In the genomic region with DNA sequence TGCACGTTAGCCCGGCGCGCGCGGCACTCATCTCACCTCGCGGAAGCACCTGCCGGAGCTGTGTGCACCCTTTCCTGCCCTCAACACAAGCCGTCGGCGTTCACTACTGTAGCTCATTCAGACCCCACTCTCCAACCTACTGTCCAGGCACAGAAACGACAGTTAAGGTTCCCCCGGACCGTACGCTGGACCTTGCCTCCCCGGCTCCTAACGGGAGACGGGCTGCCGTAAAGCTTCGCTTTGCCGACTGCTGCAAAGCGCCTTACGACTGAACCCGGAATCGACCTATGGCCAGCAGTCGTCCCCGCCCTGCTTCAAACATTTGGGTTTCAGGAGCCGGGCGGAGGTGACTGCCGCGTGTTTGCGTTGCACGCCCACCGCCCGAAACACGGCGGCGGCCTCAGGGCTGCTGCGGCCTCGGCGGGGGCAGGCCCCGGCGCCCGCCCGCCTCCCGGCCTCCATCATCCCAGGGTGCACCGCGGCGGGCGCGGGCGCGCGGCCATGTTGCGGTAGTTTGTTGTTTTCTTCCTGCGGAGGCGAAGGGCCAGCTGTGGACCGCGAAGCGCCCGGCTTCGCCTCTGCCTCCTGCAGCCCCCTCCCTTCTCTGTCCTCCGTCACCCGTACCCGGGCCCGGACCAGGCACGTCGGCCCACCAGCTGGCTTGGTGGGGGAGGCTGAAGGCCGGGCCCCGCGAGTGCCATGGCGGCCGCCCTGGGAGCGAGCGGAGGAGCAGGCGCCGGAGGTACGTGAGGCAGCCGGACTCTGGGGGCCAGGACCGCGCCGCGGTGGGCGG, we compare ENCODE assay signal across 8 cellular contexts.
DNase-seq lines count a peak whose midpoint lies in the region; ATAC-seq and TF ChIP-seq lines count a peak whose summit lies in the region.

A gene with protein sequence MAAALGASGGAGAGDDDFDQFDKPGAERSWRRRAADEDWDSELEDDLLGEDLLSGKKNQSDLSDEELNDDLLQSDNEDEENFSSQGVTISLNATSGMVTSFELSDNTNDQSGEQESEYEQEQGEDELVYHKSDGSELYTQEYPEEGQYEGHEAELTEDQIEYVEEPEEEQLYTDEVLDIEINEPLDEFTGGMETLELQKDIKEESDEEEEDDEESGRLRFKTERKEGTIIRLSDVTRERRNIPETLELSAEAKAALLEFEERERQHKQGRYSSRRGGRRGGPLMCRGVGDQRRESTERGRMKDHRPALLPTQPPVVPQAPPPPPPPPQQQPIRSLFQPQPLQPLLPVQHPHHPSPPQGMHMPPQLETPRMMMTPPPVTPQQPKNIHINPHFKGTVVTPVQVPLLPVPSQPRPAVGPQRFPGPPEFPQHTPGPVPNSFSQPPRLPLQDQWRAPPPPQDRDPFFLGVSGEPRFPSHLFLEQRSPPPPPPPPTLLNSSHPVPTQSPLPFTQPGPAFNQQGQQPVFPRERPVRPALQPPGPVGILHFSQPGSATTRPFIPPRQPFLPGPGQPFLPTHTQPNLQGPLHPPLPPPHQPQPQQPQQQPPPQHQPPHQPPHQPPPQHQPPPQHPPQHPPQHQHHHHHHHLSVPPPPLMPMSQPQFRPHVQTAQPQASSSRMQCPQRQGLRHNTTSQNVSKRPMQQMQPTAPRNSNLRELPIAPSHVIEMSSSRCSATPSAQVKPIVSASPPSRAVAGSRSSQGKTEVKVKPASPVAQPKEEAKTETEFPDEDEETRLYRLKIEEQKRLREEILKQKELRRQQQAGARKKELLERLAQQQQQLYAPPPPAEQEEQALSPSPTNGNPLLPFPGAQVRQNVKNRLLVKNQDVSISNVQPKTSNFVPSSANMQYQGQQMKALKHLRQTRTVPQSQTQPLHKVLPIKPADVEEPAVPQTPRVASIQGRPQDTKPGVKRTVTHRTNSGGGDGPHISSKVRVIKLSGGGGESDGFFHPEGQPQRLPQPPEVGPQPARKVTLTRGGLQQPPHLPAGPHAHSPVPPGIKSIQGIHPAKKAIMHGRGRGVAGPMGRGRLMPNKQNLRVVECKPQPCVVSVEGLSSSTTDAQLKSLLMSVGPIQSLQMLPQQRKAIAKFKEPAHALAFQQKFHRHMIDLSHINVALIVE (plus strand): TSS at position 484 of the 793 bp plus-strand sequence. CDS start 216 bp downstream, at position 700.

- peaks cover 28% of the 10 kb centered on the region for H3K9me3 ChIP-seq in iPS-20b (ENCODE audit: insufficient read depth, low read depth, low read length)

- ATAC-seq in GM18867 (IDR thresholded peaks at IDR 0.05; ENCODE audit: unreplicated experiment) (peak; percentile 80), HG03097 (IDR thresholded peaks at IDR 0.05; ENCODE audit: low FRiP score, unreplicated experiment) (peak; percentile 76)

- H3K4me1 ChIP-seq in ACC112 (ENCODE audit: control insufficient read depth, insufficient read depth, low read length, unreplicated experiment) (peaks cover 15% of the 10 kb centered on the region), iPS-20b (ENCODE audit: insufficient read depth, low read length) (peaks cover 9% of the 10 kb centered on the region; the same call in 1 of the 2 replicates)

- H3K9ac ChIP-seq in iPS-20b (ENCODE audit: low read depth, low read length): peak within 1 kb of the TSS; percentile 96

- in situ Hi-C loops in T47D (cut with HindIII; ENCODE audit: low pct_unique_long_range_greater_than_20kb, low sequenced_read_pairs): no loop called here

- DNase-seq in NCI-H2171 treated with DMSO at 0.1 percent for 48 hours (lab: John Stamatoyannopoulos, UW) (peak; percentile 91), T47D (ENCODE audit: low read depth in 1 of 2, low spot score in 1 of 2) (peak; percentile 79 to 86)

- H3K27me3 ChIP-seq in ACC112 (ENCODE audit: insufficient read depth, low read length) (no peaks in the 10 kb centered on the region), iPS-20b (ENCODE audit: insufficient read depth, low read length) (no peaks in the 10 kb centered on the region)

- peaks cover 57% of the 10 kb centered on the region for H3K36me3 ChIP-seq in ACC112 (ENCODE audit: insufficient read depth, low read length)
- H3K36me3 ChIP-seq in iPS-20b (ENCODE audit: insufficient read depth, low read depth, low read length): peaks cover 55% of the 10 kb centered on the region

- H3K27ac ChIP-seq in ACC112 (ENCODE audit: low read depth, low read length) (peak within 1 kb of the TSS; percentile 82), VCaP (peak within 1 kb of the TSS; percentile 100), iPS-20b (ENCODE audit: low read length) (peak within 1 kb of the TSS; percentile 75), skin epidermis (peak within 1 kb of the TSS; percentile 93 to 99 (median 98))

- H3K4me3 ChIP-seq in ACC112 (ENCODE audit: low read depth, low read length) (peak within 1 kb of the TSS; percentile 96), iPS-20b (ENCODE audit: low read length) (peak within 1 kb of the TSS; percentile 76), skin epidermis (peak within 1 kb of the TSS; percentile 69 to 99 (median 92))

- H2AFZ ChIP-seq in ACC112 (ENCODE audit: low read length, unreplicated experiment): peak within 1 kb of the TSS; percentile 99

- TF ChIP-seq CTCF in VCaP (conservative IDR thresholded peaks at IDR 0.05): no peak

- H3K79me2 ChIP-seq in ACC112 (ENCODE audit: control insufficient read depth, insufficient read depth, low read length, unreplicated experiment): peaks cover 58% of the 10 kb centered on the region

Comparison
In these comparisons a context has a peak if more than half of its experiments do, and no peak if none do; other contexts are left out.
1. Peak in every context shown above with its lines: DNase-seq, ATAC-seq, H3K4me3 ChIP-seq and H3K27ac ChIP-seq.